ENCODE assay signal across 8 cellular contexts in genomic region chr16:2223375-2224182, GRCh38. TPM values are rescaled to one million over a fixed set of nuclear protein-coding genes. Genes with fewer than 3 reads are reported as not detected.
DNase-seq lines count a peak whose midpoint lies in the region; ATAC-seq and TF ChIP-seq lines count a peak whose summit lies in the region.

TSS of gene E4F1 (plus strand) at chr16:2223591. CDS start at chr16:2223614, 23 bp downstream.

- H3K27ac ChIP-seq in ascending aorta = peak within 1 kb of the TSS; percentile 80
- H3K27ac ChIP-seq in right cardiac atrium (ENCODE audit: low read length) = peak within 1 kb of the TSS; percentile 59
- peak within 1 kb of the TSS; percentile 89 for H3K27ac ChIP-seq in vagina

- H3K27me3 Mint-ChIP-seq in T-helper 2 cell treated with Interferon-gamma antibody and Interleukin-4, amounts not matched to agents 5 μg/mL and 100 μg/mL, for 36 hours (ENCODE audit: low read depth) = no peaks in the 10 kb centered on the region

- no peaks in the 10 kb centered on the region for H3K9me3 Mint-ChIP-seq in T-helper 2 cell treated with Interferon-gamma antibody and Interleukin-4, amounts not matched to agents 5 μg/mL and 100 μg/mL, for 36 hours

- H3K4me1 Mint-ChIP-seq in T-helper 2 cell treated with Interferon-gamma antibody and Interleukin-4, amounts not matched to agents 5 μg/mL and 100 μg/mL, for 36 hours (ENCODE audit: low read depth) = no peaks in the 10 kb centered on the region

- H3K4me1 ChIP-seq in ascending aorta (peaks cover 4 to 15% of the 10 kb centered on the region in 2 donors), right cardiac atrium (ENCODE audit: control insufficient read depth, insufficient read depth, low read length) (no peaks in the 10 kb centered on the region), vagina (peaks cover 31% of the 10 kb centered on the region)

- DNase-seq in NCI-H187 treated with DMSO at 0.1 percent for 48 hours (lab: John Stamatoyannopoulos, UW) (peak; percentile 100), ascending aorta (ENCODE audit: low spot score in 2 of 2) (peak; percentile 96 to 100), right cardiac atrium (peak; percentile 100), putamen (ENCODE audit: low spot score) (peak; percentile 98), vagina (ENCODE audit: extremely low spot score in 2 of 2) (peak; percentile 98)
- peak; percentile 99 for DNase-seq in T-helper 2 cell treated with Interferon-gamma antibody and Interleukin-4, amounts not matched to agents 5 μg/mL and 100 μg/mL, for 36 hours (ENCODE audit: low spot score)

- intact Hi-C loops in ascending aorta (cut with DNase I) (loop anchor here (1.0 to 5.0 kb wide), 7 partner anchors 8 to 397 kb away; partner anchors contain the start of genes ECI1, FAHD1, HAGH and MLST8), right cardiac atrium (cut with DNase I) (loop anchor here in 1 of 4 donors (5.0 kb wide), 1 partner anchor 294 kb away; no protein-coding TSS in a partner anchor), vagina (cut with DNase I) (no loop called here)

- ATAC-seq in GM18499 (IDR thresholded peaks at IDR 0.05; ENCODE audit: insufficient read depth, unreplicated experiment) (peak; percentile 76), HG02943 (IDR thresholded peaks at IDR 0.05; ENCODE audit: low read depth, unreplicated experiment) (peak; percentile 94), right cardiac atrium (peak; percentile 99)

- H3K9me3 ChIP-seq in ascending aorta = no peaks in the 10 kb centered on the region
- no peaks in the 10 kb centered on the region for H3K9me3 ChIP-seq in right cardiac atrium (ENCODE audit: control insufficient read depth, low read length)
- no peaks in the 10 kb centered on the region for H3K9me3 ChIP-seq in vagina

- H3K4me3 ChIP-seq in ascending aorta (peak within 1 kb of the TSS; percentile 89 to 92), right cardiac atrium (ENCODE audit: low read length) (peak within 1 kb of the TSS; percentile 82), vagina (peak within 1 kb of the TSS; percentile 82 to 99)

- no peaks in the 10 kb centered on the region for H3K36me3 Mint-ChIP-seq in T-helper 2 cell treated with Interferon-gamma antibody and Interleukin-4, amounts not matched to agents 5 μg/mL and 100 μg/mL, for 36 hours (ENCODE audit: low read depth)

- H3K27ac Mint-ChIP-seq in T-helper 2 cell treated with Interferon-gamma antibody and Interleukin-4, amounts not matched to agents 5 μg/mL and 100 μg/mL, for 36 hours = peak within 1 kb of the TSS; percentile 82

- H3K4me3 Mint-ChIP-seq in T-helper 2 cell treated with Interferon-gamma antibody and Interleukin-4, amounts not matched to agents 5 μg/mL and 100 μg/mL, for 36 hours = peak within 1 kb of the TSS; percentile 86

- H3K27me3 ChIP-seq in ascending aorta = no peaks in the 10 kb centered on the region
- no peaks in the 10 kb centered on the region for H3K27me3 ChIP-seq in right cardiac atrium (ENCODE audit: control insufficient read depth, insufficient read depth)
- H3K27me3 ChIP-seq in vagina = no peaks in the 10 kb centered on the region

- under 1% methylated on average over 83 of the region's 83 CpGs for WGBS in right cardiac atrium

- TF ChIP-seq CTCF in ascending aorta (IDR thresholded peaks at IDR 0.05) (no peak), vagina (IDR thresholded peaks at IDR 0.05) (no peak)

- TF ChIP-seq POLR2A in vagina (IDR thresholded peaks at IDR 0.05) = peak in 1 of 2 donors; percentile 72

- H3K36me3 ChIP-seq in ascending aorta (peaks cover 8% of the 10 kb centered on the region in 2 donors), vagina (peaks cover 0 to 2% of the 10 kb centered on the region in 2 donors)

RNA-seq across cellular contexts. Expression of gene E4F1, which starts in this region (rescaled TPM):
- total RNA-seq in ascending aorta (39.7 TPM), right cardiac atrium (10 to 100 TPM; 11.8 to 16.1 (median 14.2) TPM), vagina (70.0 TPM)
- polyA plus RNA-seq in right cardiac atrium = 13.7 TPM

Comparison
In these comparisons a context has a peak if more than half of its experiments do, and no peak if none do; other contexts are left out.
1. Peak in every context shown above with its lines: DNase-seq, ATAC-seq, H3K4me3 ChIP-seq and H3K27ac ChIP-seq.